Comparison of ENCODE assay signal across 1 cellular context in the genomic region with DNA sequence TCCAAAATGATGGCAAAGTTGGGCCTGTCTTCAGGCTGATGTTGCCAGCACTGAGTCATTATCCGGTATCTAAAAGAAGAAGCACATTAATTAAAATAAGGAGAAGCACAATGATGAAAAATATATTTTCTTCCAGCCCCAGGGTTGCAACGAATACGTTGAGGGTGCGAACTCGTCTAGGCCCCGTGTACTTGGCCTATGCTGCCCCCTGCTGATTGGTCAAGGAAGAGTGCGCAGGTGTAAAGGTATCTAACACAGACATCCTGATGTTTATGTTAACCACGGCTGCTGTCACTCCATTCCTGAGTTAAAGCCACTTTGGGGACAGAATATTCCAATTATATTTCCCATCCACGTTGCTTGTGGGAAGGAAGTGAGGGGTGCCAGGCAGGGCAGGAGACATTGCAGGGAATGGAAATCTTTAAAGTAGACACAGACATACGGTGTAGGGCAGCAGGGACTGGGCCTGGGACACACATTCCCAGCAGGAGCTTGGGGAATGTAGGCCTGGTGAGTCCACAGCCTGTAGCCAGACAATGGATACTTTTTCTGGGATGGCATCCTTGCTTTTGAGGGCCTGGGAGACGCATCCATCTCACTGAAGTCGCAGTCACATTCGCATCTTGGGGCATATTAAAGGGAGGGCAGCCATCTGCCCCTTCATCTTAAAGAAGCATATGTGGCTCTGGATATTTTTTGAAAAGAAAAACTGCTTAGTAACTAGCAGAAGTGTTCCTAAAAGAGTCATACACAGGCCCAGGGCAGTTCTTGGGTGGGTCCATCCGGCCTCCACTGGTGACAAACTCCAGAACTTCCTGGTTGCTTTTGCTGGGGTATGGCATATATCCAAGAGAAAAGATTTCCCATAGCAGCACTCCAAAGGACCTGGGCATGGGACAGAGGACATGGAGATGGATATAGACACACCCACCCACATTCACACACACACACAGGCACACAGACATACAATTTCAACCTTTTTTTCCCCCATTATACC.
TF ChIP-seq lines count a peak whose summit lies in the region.

No MANE protein-coding gene starts in this region.

TF ChIP-seq in HCT116, 20 proteins besides CTCF, POLR2A, EP300 and RAD21 (continued from another document):
- TF ChIP-seq, protein P1, sequence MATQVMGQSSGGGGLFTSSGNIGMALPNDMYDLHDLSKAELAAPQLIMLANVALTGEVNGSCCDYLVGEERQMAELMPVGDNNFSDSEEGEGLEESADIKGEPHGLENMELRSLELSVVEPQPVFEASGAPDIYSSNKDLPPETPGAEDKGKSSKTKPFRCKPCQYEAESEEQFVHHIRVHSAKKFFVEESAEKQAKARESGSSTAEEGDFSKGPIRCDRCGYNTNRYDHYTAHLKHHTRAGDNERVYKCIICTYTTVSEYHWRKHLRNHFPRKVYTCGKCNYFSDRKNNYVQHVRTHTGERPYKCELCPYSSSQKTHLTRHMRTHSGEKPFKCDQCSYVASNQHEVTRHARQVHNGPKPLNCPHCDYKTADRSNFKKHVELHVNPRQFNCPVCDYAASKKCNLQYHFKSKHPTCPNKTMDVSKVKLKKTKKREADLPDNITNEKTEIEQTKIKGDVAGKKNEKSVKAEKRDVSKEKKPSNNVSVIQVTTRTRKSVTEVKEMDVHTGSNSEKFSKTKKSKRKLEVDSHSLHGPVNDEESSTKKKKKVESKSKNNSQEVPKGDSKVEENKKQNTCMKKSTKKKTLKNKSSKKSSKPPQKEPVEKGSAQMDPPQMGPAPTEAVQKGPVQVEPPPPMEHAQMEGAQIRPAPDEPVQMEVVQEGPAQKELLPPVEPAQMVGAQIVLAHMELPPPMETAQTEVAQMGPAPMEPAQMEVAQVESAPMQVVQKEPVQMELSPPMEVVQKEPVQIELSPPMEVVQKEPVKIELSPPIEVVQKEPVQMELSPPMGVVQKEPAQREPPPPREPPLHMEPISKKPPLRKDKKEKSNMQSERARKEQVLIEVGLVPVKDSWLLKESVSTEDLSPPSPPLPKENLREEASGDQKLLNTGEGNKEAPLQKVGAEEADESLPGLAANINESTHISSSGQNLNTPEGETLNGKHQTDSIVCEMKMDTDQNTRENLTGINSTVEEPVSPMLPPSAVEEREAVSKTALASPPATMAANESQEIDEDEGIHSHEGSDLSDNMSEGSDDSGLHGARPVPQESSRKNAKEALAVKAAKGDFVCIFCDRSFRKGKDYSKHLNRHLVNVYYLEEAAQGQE (IDR thresholded peaks at IDR 0.05; ENCODE audit: low read depth) = no peak
- no peak for TF ChIP-seq CEBPB (IDR thresholded peaks at IDR 0.05; ENCODE audit: low read depth)
- TF ChIP-seq, protein P2, sequence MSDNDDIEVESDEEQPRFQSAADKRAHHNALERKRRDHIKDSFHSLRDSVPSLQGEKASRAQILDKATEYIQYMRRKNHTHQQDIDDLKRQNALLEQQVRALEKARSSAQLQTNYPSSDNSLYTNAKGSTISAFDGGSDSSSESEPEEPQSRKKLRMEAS (IDR thresholded peaks at IDR 0.05) = no peak
- TF ChIP-seq SIN3A (IDR thresholded peaks at IDR 0.05; ENCODE audit: low read depth) = no peak
- TF ChIP-seq, protein P3, sequence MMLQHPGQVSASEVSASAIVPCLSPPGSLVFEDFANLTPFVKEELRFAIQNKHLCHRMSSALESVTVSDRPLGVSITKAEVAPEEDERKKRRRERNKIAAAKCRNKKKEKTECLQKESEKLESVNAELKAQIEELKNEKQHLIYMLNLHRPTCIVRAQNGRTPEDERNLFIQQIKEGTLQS (IDR thresholded peaks at IDR 0.05) = no peak
- TF ChIP-seq FOSL1 (IDR thresholded peaks at IDR 0.05; ENCODE audit: low read depth) = no peak
